Comparison of ENCODE assay signal across 27 cellular contexts in the genomic region with DNA sequence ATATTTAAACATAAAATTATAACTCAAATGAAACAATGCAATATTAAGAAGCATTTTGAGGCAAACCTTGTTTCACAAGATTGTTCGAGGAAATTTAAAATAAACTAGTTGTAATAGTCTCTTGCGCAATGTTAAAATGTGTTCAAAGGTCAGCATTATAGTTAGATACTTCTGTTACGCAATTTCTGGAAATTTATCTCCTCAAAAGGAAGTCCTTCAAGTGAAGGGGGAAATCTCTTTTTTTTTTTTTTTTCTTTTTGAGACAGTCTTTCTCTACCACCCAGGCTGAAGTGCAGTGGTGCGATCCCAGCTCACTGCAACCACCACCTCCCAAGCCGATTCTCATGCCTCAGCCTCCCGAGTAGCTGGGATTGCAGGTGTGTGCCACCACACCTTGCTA. TPM values are rescaled to one million over a fixed set of nuclear protein-coding genes. Genes with fewer than 3 reads are reported as not detected.
DNase-seq lines count a peak whose midpoint lies in the region; ATAC-seq, FAIRE-seq and TF ChIP-seq lines count a peak whose summit lies in the region.
"Had no signal": no experiment of that assay in that cellular context is flagged by ENCODE, and none has a peak within 500 bp of the region (broad histone marks: within the 10 kb centered on the region; RNA-seq: fewer than 3 reads in every experiment).

No MANE protein-coding gene starts in this region.

- H3K4me1 ChIP-seq in HepG2 (ENCODE audit: insufficient read depth, low read length) (no peaks in the 10 kb centered on the region), ovary (ENCODE audit: insufficient read depth) (no peaks in the 10 kb centered on the region), SK-N-SH (ENCODE audit: control insufficient read depth in 1 of 2, insufficient read depth in 2 of 2, low read depth in 1 of 2, low read length in 1 of 2) (no peaks in the 10 kb centered on the region)
- H3K4me1 ChIP-seq: parathyroid adenoma, vagina had no signal

- TF ChIP-seq POLR2A in HepG2 (IDR thresholded peaks at IDR 0.05; ENCODE audit: insufficient read depth in 1 of 2, low read depth in 2 of 2, low read length in 2 of 2): no peak
- no peak for TF ChIP-seq POLR2A in ovary (IDR thresholded peaks at IDR 0.05)

- H3K9me3 ChIP-seq in HepG2 (ENCODE audit: low read length) (no peaks in the 10 kb centered on the region), ovary (no peaks in the 10 kb centered on the region), SK-N-SH (no peaks in the 10 kb centered on the region)
- H3K9me3 ChIP-seq: vagina had no signal

- POLR2A ChIA-PET in HepG2 (lab: Yijun Ruan, JAX) (no interaction called here), SK-N-SH (lab: Yijun Ruan, JAX) (no interaction called here)

- FAIRE-seq in HepG2 (lab: Jason Lieb, UNC): no peak
- FAIRE-seq: keratinocyte had no signal

- no peak for ATAC-seq in HepG2
- ATAC-seq: natural killer cell had no signal

- H3K27ac ChIP-seq in HepG2 (ENCODE audit: extremely low read length, insufficient read depth, low read length): no peak overlapping the region
- H3K27ac ChIP-seq in ovary: no peak overlapping the region
- no peak overlapping the region for H3K27ac ChIP-seq in SK-N-SH (ENCODE audit: low read depth in 2 of 2, low read length in 1 of 2)
- H3K27ac ChIP-seq: parathyroid adenoma, skin epidermis, vagina had no signal

- no peak for TF ChIP-seq RAD21 in HepG2 (CRISPR knock-in tag; IDR thresholded peaks at IDR 0.05)
- no peak for TF ChIP-seq RAD21 in SK-N-SH (IDR thresholded peaks at IDR 0.05; ENCODE audit: low read length)

- DNase-seq in GF-D8 (lab: John Stamatoyannopoulos, UW) (peak; percentile 2), NOMO-1 treated with DMSO at 0.1 percent for 48 hours (lab: John Stamatoyannopoulos, UW; ENCODE audit: unreplicated experiment) (peak; percentile 81), choroid plexus epithelial cell (ENCODE audit: low read depth) (peak; percentile 41), HepG2 (ENCODE audit: low spot score) (no peak), ovary (no peak), AG08395 (ENCODE audit: low spot score) (no peak), SK-N-SH (no peak)
- DNase-seq in stimulated activated CD4-positive, alpha-beta T cell treated with anti-CD3 and anti-CD28 coated beads, Interleukin-12 subunit alpha, Interleukin-12 subunit beta, amount 100 ng/mL, for 4 hours: no peak
- DNase-seq: ACHN; activated CD4-positive, alpha-beta T cell treated with anti-CD3 and anti-CD28 coated beads for 48 hours; CD4-positive, CD25-positive, alpha-beta regulatory T cell; DMS153; effector CD4-positive, alpha-beta T cell; GDM1; GOT3; hippocampal formation; mesenchymal stem cell; MG63; natural killer cell; NCI-H1694 treated with DMSO at 0.1 percent for 48 hours; NCI-H2227 treated with DMSO at 0.1 percent for 48 hours; stimulated activated CD4-positive, alpha-beta T cell treated with anti-CD3 and anti-CD28 coated beads, Interleukin-4, amount 100 ng/mL, for 24 hours; SW 1271 had no signal

- H3K4me3 ChIP-seq in choroid plexus epithelial cell (ENCODE audit: low read depth, low read length) (no peak overlapping the region), HepG2 (replicated peaks in 1 of 3; ENCODE audit: insufficient read depth in 1 of 3, low read depth in 2 of 3, low read length in 3 of 3) (no peak overlapping the region), ovary (no peak overlapping the region), SK-N-SH (ENCODE audit: low read depth in 2 of 2, low read length in 1 of 2) (no peak overlapping the region)
- H3K4me3 ChIP-seq: MG63, skin epidermis, vagina had no signal

- H2AFZ ChIP-seq in HepG2 (ENCODE audit: low read length): no peak overlapping the region
- no peak overlapping the region; the same call in 1 of the 2 replicates for H2AFZ ChIP-seq in SK-N-SH (ENCODE audit: low read depth)
- H2AFZ ChIP-seq: parathyroid adenoma had no signal

- 77% methylated on average over 6 of the region's 6 CpGs for WGBS in HepG2 (ENCODE audit: low lambda C conversion rate)
- WGBS in ovary, 3 donors: 84 to 90% (median 85%) methylated on average over 6 of the region's 6 CpGs
- WGBS in SK-N-SH (ENCODE audit: low lambda C conversion rate): 64% methylated on average over 6 of the region's 6 CpGs

- H3K4me2 ChIP-seq in HepG2 (ENCODE audit: low read depth, low read length) (no peak overlapping the region), SK-N-SH (no peak overlapping the region)

- intact Hi-C loops in HepG2 (cut with micrococcal nuclease; ENCODE audit: unreplicated experiment) (no loop called here), ovary (cut with DNase I) (no loop called here)

- TF ChIP-seq CTCF in choroid plexus epithelial cell (conservative IDR thresholded peaks at IDR 0.05; ENCODE audit: low read depth, low read length): no peak
- TF ChIP-seq CTCF in HepG2 (CRISPR knock-in tag; IDR thresholded peaks at IDR 0.05): no peak
- no peak for TF ChIP-seq CTCF in ovary (IDR thresholded peaks at IDR 0.05)
- TF ChIP-seq CTCF in SK-N-SH (IDR thresholded peaks at IDR 0.05): no peak

- no peaks in the 10 kb centered on the region for H3K27me3 ChIP-seq in HepG2 (ENCODE audit: control insufficient read depth in 1 of 2, insufficient read depth in 2 of 2, low read length in 2 of 2)
- H3K27me3 ChIP-seq in ovary: no peaks in the 10 kb centered on the region
- H3K27me3 ChIP-seq in SK-N-SH (ENCODE audit: insufficient read depth): no peaks in the 10 kb centered on the region
- H3K27me3 ChIP-seq: MG63, vagina had no signal

- H3K36me3 ChIP-seq in HepG2 (replicated peaks in 1 of 2; ENCODE audit: control insufficient read depth in 1 of 2, insufficient read depth in 2 of 2, low read length in 2 of 2): no peaks in the 10 kb centered on the region
- H3K36me3 ChIP-seq in ovary: no peaks in the 10 kb centered on the region
- H3K36me3 ChIP-seq in SK-N-SH (replicated peaks in 1 of 2; ENCODE audit: control insufficient read depth in 1 of 2, insufficient read depth in 2 of 2, low read length in 1 of 2): no peaks in the 10 kb centered on the region
- H3K36me3 ChIP-seq: MG63, vagina had no signal

- CTCF ChIA-PET in HepG2 (lab: Yijun Ruan, JAX; ENCODE audit: low intra/inter-chr PET ratio, low total read pairs): no interaction called here
- CTCF ChIA-PET in SK-N-SH (lab: Yijun Ruan, JAX): no interaction called here

- no peaks in the 10 kb centered on the region for H3K79me2 ChIP-seq in HepG2 (ENCODE audit: insufficient read depth, low read length)
- no peaks in the 10 kb centered on the region for H3K79me2 ChIP-seq in SK-N-SH (ENCODE audit: insufficient read depth)
- H3K79me2 ChIP-seq: parathyroid adenoma had no signal

- H4K20me1 ChIP-seq in HepG2 (ENCODE audit: insufficient read depth, low read length): no peaks in the 10 kb centered on the region
- H4K20me1 ChIP-seq in SK-N-SH (ENCODE audit: insufficient read depth): no peaks in the 10 kb centered on the region

- in situ Hi-C loops in HepG2 (cut with HindIII; ENCODE audit: extremely low pct_ligation_motif_present, low pct_unique_long_range_greater_than_20kb): no loop called here

- no TSS peak for BruUV-seq in HepG2 (replicated peaks; lab: Mats Ljungman, UMichigan)

- H3F3A ChIP-seq in SK-N-SH (replicated peaks; ENCODE audit: insufficient read depth): no peaks in the 10 kb centered on the region

- H3K9ac ChIP-seq in HepG2 (ENCODE audit: insufficient read depth, low read depth, low read length): no peak overlapping the region
- no peak overlapping the region for H3K9ac ChIP-seq in SK-N-SH
- H3K9ac ChIP-seq: parathyroid adenoma had no signal

- H3K9me2 ChIP-seq in SK-N-SH: no peaks in the 10 kb centered on the region

- TF ChIP-seq EP300 in HepG2 (IDR thresholded peaks at IDR 0.05; ENCODE audit: low read depth in 2 of 2, low read length in 2 of 2): no peak
- TF ChIP-seq EP300 in HepG2 (CRISPR knock-in tag; IDR thresholded peaks at IDR 0.05; ENCODE audit: borderline replicate concordance): no peak
- TF ChIP-seq EP300 in ovary (IDR thresholded peaks at IDR 0.05): no peak
- TF ChIP-seq EP300 in SK-N-SH (IDR thresholded peaks at IDR 0.05; ENCODE audit: borderline replicate concordance in 1 of 2, low read depth in 1 of 2, low read length in 1 of 2): no peak

TF ChIP-seq in HepG2, 621 proteins besides CTCF, POLR2A, EP300 and RAD21 (continues in another document):
- peak; percentile 90 for TF ChIP-seq CEBPB (IDR thresholded peaks at IDR 0.05; ENCODE audit: borderline replicate concordance, low read depth, low read length)

TF ChIP-seq in SK-N-SH, 30 proteins besides CTCF, POLR2A, EP300 and RAD21 (continues in another document):
- TF ChIP-seq TCF12 (IDR thresholded peaks at IDR 0.05): no peak
- no peak for TF ChIP-seq YY1 (IDR thresholded peaks at IDR 0.05; ENCODE audit: low read depth)
- TF ChIP-seq POLR2AphosphoS5 (IDR thresholded peaks at IDR 0.05; ENCODE audit: low read depth, low read length): no peak
- no peak for TF ChIP-seq RXRA (IDR thresholded peaks at IDR 0.05; ENCODE audit: borderline replicate concordance, low read depth)

RNA-seq across cellular contexts. Expression of a gene that starts 52.1 kb away (rescaled TPM):
- total RNA-seq in HepG2 (2016; rRNA removed; fragmentation: Illumina TruSeq; extraction: Trizol) (0.07 and 0.36 TPM in 2 replicates), ovary (1 to 10 TPM; 1.9 to 4.4 (median 3.7) TPM)
- not detected in 2 replicates for total RNA-seq in HepG2 (2016; cell fraction: cytosol; rRNA removed; fragmentation: Illumina TruSeq; extraction: Trizol; ENCODE audit: low read depth)
- total RNA-seq in HepG2 (2016; cell fraction: insoluble cytoplasmic fraction; rRNA removed; fragmentation: Illumina TruSeq; extraction: Trizol): 0.37 and 0.56 TPM in 2 replicates
- 0.06 and 0.17 TPM in 2 replicates for total RNA-seq in HepG2 (2016; cell fraction: membrane; rRNA removed; fragmentation: Illumina TruSeq; extraction: Trizol)
- 0.34 TPM in 1 of 2 replicates, not detected in the other for total RNA-seq in HepG2 (2016; cell fraction: nucleus; rRNA removed; fragmentation: Illumina TruSeq; extraction: Trizol)
- polyA plus RNA-seq in HepG2 (2011; rRNA removed) (0.10 and 0.29 TPM in 2 replicates), ovary (1 to 10 TPM; 3.2 to 8.0 TPM), SK-N-SH (2012; rRNA removed) (1.6 and 2.0 TPM in 2 replicates)
- polyA plus RNA-seq in HepG2 (2011; cell fraction: cytosol; rRNA removed): 0.10 and 0.11 TPM in 2 replicates
- 0.05 TPM in 1 of 2 replicates, not detected in the other for polyA plus RNA-seq in HepG2 (2011; cell fraction: nucleus; rRNA removed)
- 0.17 and 0.34 TPM in 2 replicates for polyA plus RNA-seq in HepG2 (2012)
- polyA plus RNA-seq in HepG2 (2016; cell fraction: cytosol; fragmentation: Illumina TruSeq; extraction: Trizol; ENCODE audit: low read depth): not detected in 2 replicates
- polyA plus RNA-seq in HepG2 (2016; cell fraction: insoluble cytoplasmic fraction; fragmentation: Illumina TruSeq; extraction: Trizol; ENCODE audit: low read depth): 0.40 and 0.42 TPM in 2 replicates
- polyA plus RNA-seq in HepG2 (2016; cell fraction: membrane; fragmentation: Illumina TruSeq; extraction: Trizol; ENCODE audit: low read depth): not detected in 2 replicates
- polyA plus RNA-seq in HepG2 (2016; cell fraction: nucleus; fragmentation: Illumina TruSeq; extraction: Trizol; ENCODE audit: insufficient read depth, low read depth): not detected in 2 replicates
- 0.07 TPM in 1 of 2 replicates, not detected in the other for polyA minus RNA-seq in HepG2 (2011; rRNA and poly(A)+ RNA removed; ENCODE audit: low replicate concordance)
- not detected in 2 replicates for polyA minus RNA-seq in HepG2 (2011; cell fraction: cytosol; rRNA and poly(A)+ RNA removed)
- 0.52 TPM in 1 of 2 replicates, not detected in the other for polyA minus RNA-seq in HepG2 (2011; cell fraction: nucleus; rRNA and poly(A)+ RNA removed)
- 1.8 and 2.4 TPM in 2 replicates for polyA plus RNA-seq in SK-N-SH (2012; cell fraction: cytosol; rRNA removed)
- polyA plus RNA-seq in SK-N-SH (2012; cell fraction: nucleus; rRNA removed): 1.2 and 2.3 TPM in 2 replicates

Comparison
In these comparisons a context has a peak if more than half of its experiments do, and no peak if none do; other contexts are left out.
1. DNase-seq: peak in GF-D8 (single experiment), NOMO-1 treated with DMSO at 0.1 percent for 48 hours (single experiment) and choroid plexus epithelial cell (single experiment); none in HepG2 (single experiment), ovary (0 of 5), AG08395 (single experiment), SK-N-SH (single experiment) and stimulated activated CD4-positive, alpha-beta T cell treated with anti-CD3 and anti-CD28 coated beads, Interleukin-12 subunit alpha, Interleukin-12 subunit beta, amount 100 ng/mL, for 4 hours (single experiment).